Comparison of ENCODE assay signal across 29 cellular contexts in genomic region chr19:52211203-52211602, GRCh38.
"Had no signal": no experiment of that assay in that cellular context is flagged by ENCODE, and none has a peak within 500 bp of the region (broad histone marks: within the 10 kb centered on the region; RNA-seq: fewer than 3 reads in every experiment).

No MANE protein-coding gene starts in this region.

- H3K36me3 Mint-ChIP-seq: natural killer cell had no signal

- H3K27ac ChIP-seq: heart right ventricle, hepatocyte, left lung, lower lobe of right lung, neural progenitor cell, ovary, right atrium auricular region, sigmoid colon, tibial nerve, upper lobe of right lung had no signal

- H3K4me3 ChIP-seq: heart right ventricle, hepatocyte, left lung, lower lobe of right lung, neural progenitor cell, ovary, right atrium auricular region, sigmoid colon, tibial nerve, upper lobe of right lung had no signal

- DNase-seq: heart right ventricle; kidney; left colon; lower lobe of right lung; mammary epithelial cell; mesenchymal stem cell; naive B cell; natural killer cell; nephron progenitor cell; ovary; sigmoid colon; small intestine; stimulated activated CD4-positive, alpha-beta T cell treated with anti-CD3 and anti-CD28 coated beads, Interleukin-1b, Interleukin-23, amount 100 ng/mL, for 48 hours; stimulated activated CD4-positive, alpha-beta T cell treated with anti-CD3 and anti-CD28 coated beads, Interleukin-2, amount 100 ng/mL, for 48 hours; stimulated activated CD4-positive, alpha-beta T cell treated with anti-CD3 and anti-CD28 coated beads, Interleukin-4, amount 100 ng/mL, for 4 hours; stimulated activated CD8-positive, alpha-beta memory T cell treated with anti-CD3 and anti-CD28 coated beads, Interleukin-4, amount 100 ng/mL, for 48 hours; stimulated activated naive CD4-positive, alpha-beta T cell treated with Interleukin-2 at 50 U/mL for 16 hours; stimulated activated naive CD8-positive, alpha-beta T cell treated with anti-CD3 and anti-CD28 coated beads, Interleukin-15, amount 100 ng/mL, for 72 hours; substantia nigra; upper lobe of right lung had no signal

- H3K4me2 ChIP-seq: hepatocyte, neural progenitor cell had no signal

- H3K4me1 Mint-ChIP-seq: neural progenitor cell; stimulated activated naive CD8-positive, alpha-beta T cell treated with anti-CD3 and anti-CD28 coated beads, Interleukin-15, amount 100 ng/mL, for 72 hours had no signal

- H3K27me3 Mint-ChIP-seq: naive B cell; progenitor cell of endocrine pancreas; stimulated activated memory B cell treated with anti-CD40 and anti-IgM and Interleukin-4, amounts not matched to agents 10 μg/mL and 1 μg/mL and 100 μg/mL, for 72 hours; stimulated activated naive CD8-positive, alpha-beta T cell treated with anti-CD3 and anti-CD28 coated beads, Interleukin-15, amount 100 ng/mL, for 72 hours had no signal

- H3K4me1 ChIP-seq: left lung, lower lobe of right lung, neural progenitor cell, right atrium auricular region, upper lobe of right lung had no signal

- ATAC-seq: heart right ventricle; left colon; left lung; natural killer cell; stimulated activated memory B cell treated with anti-CD40 and anti-IgM and Interleukin-4, amounts not matched to agents 10 μg/mL and 1 μg/mL and 100 μg/mL, for 72 hours; stimulated activated naive CD8-positive, alpha-beta T cell treated with anti-CD3 and anti-CD28 coated beads, Interleukin-15, amount 100 ng/mL, for 72 hours; upper lobe of right lung had no signal

- H3K4me3 Mint-ChIP-seq: natural killer cell; nephron progenitor cell; neural progenitor cell; stimulated activated memory B cell treated with anti-CD40 and anti-IgM and Interleukin-4, amounts not matched to agents 10 μg/mL and 1 μg/mL and 100 μg/mL, for 72 hours; stimulated activated naive CD8-positive, alpha-beta T cell treated with anti-CD3 and anti-CD28 coated beads, Interleukin-15, amount 100 ng/mL, for 72 hours had no signal

- FAIRE-seq: islet of Langerhans, kidney, small intestine, urothelium cell line had no signal

- H3K9me3 ChIP-seq: heart right ventricle, left lung, lower lobe of right lung, ovary, right atrium auricular region, sigmoid colon, tibial nerve, upper lobe of right lung had no signal

- H3K36me3 ChIP-seq: neural progenitor cell, ovary had no signal

- H3K27me3 ChIP-seq: heart right ventricle, hepatocyte, left lung, neural progenitor cell, ovary, right atrium auricular region, sigmoid colon, tibial nerve, upper lobe of right lung had no signal

- H2AFZ ChIP-seq: hepatocyte, neural progenitor cell had no signal

- H3K9ac ChIP-seq: neural progenitor cell had no signal

- H3K27ac Mint-ChIP-seq: natural killer cell; neural progenitor cell; progenitor cell of endocrine pancreas; stimulated activated memory B cell treated with anti-CD40 and anti-IgM and Interleukin-4, amounts not matched to agents 10 μg/mL and 1 μg/mL and 100 μg/mL, for 72 hours had no signal

- H3K9me3 Mint-ChIP-seq: naive B cell; natural killer cell; nephron progenitor cell; neural progenitor cell; stimulated activated memory B cell treated with anti-CD40 and anti-IgM and Interleukin-4, amounts not matched to agents 10 μg/mL and 1 μg/mL and 100 μg/mL, for 72 hours; stimulated activated naive CD8-positive, alpha-beta T cell treated with anti-CD3 and anti-CD28 coated beads, Interleukin-15, amount 100 ng/mL, for 72 hours had no signal
